In the genomic region with DNA sequence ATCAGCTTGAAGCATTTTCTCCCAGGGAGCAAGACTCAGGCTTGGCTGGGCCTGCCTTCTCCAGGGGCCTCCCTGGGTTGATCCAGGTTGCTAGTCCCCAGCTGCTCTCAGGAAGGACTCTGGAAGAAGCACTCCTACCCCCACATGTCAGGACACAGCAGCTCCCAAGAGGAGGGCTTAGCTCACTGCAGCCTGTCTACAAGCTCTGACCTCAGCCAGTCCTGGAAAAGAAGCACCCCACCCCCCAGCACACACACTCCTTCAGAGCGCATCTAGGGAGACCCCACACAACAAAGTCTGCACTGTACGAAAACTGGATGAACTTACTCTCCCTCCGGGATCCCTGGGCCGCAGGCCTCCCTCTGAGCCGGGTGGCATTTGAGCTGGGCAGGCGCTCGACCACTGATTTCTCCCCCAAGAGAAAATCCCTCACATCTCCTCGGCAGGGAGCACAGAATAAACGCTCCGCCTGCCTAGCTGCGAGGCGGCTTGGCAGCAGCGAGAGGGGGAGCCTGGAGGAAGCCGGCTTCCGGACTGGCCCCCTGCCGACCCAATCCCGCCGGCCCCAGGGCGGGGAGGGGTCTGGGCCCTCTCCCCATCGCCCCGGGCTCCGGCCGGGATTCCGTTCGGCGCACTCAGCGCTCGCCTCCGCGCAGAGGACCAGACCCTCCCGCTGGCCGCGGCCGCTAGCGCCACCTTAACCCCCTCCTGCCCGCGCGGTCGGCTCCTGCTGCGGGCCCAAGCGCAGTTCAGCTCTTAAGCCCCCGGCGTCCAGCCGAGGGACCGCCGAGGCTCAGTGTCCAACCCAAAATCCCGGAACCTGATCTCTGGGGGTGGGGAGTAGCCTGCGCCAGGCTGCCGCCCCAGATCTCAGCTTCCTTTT, we compare ENCODE assay signal across 9 cellular contexts. TPM values are rescaled to one million over a fixed set of nuclear protein-coding genes. Genes with fewer than 3 reads are reported as not detected.
DNase-seq lines count a peak whose midpoint lies in the region; ATAC-seq and TF ChIP-seq lines count a peak whose summit lies in the region.
"Had no signal": no experiment of that assay in that cellular context is flagged by ENCODE, and none has a peak within 500 bp of the region (broad histone marks: within the 10 kb centered on the region; RNA-seq: fewer than 3 reads in every experiment).

Gene KCNA2 (minus strand): TSS at position 458 of the 883 bp plus-strand sequence. CDS start 1,576 bp downstream, outside the sequence.

- peak; percentile 81 for ATAC-seq in sciatic nerve

- peaks cover 89% of the 10 kb centered on the region for H3K27me3 Mint-ChIP-seq in Calu3 (ENCODE audit: unreplicated experiment)

- peak within 1 kb of the TSS; percentile 73 for H3K4me3 ChIP-seq in iPS-18c (ENCODE audit: insufficient read depth, low read depth, low read length)

- H3K27ac Mint-ChIP-seq in Calu3 (ENCODE audit: unreplicated experiment): no peak within 1 kb of the TSS

- no peaks in the 10 kb centered on the region for H3K36me3 Mint-ChIP-seq in Calu3 (ENCODE audit: insufficient read depth, unreplicated experiment)

- no peaks in the 10 kb centered on the region for H3K4me1 Mint-ChIP-seq in Calu3 (ENCODE audit: low read depth, unreplicated experiment)

- intact Hi-C loops in Calu3 (cut with micrococcal nuclease; ENCODE audit: unreplicated experiment): no loop called here
- intact Hi-C loops in sciatic nerve (cut with DNase I): no loop called here

- H3K9me3 Mint-ChIP-seq in Calu3 (ENCODE audit: low read depth, unreplicated experiment): no peaks in the 10 kb centered on the region

- no peak for DNase-seq in Calu3
- peak; percentile 33 for DNase-seq in NCI-H1105 (lab: John Stamatoyannopoulos, UW)
- peak; percentile 74 for DNase-seq in astrocyte of the hippocampus (ENCODE audit: low read depth, low spot score)
- peak; percentile 81 for DNase-seq in sciatic nerve (ENCODE audit: low spot score)
- DNase-seq in A172 (ENCODE audit: low spot score): no peak
- DNase-seq in DMS153 treated with DMSO at 0.1 percent for 48 hours (lab: John Stamatoyannopoulos, UW; ENCODE audit: unreplicated experiment): no peak
- no peak for DNase-seq in Kasumi-1 (lab: John Stamatoyannopoulos, UW)

- H3K4me3 Mint-ChIP-seq in Calu3 (ENCODE audit: low read depth, unreplicated experiment): peak within 1 kb of the TSS; percentile 64

- CTCF ChIA-PET in Calu3 (lab: Charles Lee): interaction anchor here (1.2 kb wide), 1 partner anchor 13 kb away, joined by 7 read pairs; no protein-coding TSS in a partner anchor

- H3K9me3 ChIP-seq in iPS-18c (ENCODE audit: control insufficient read depth, insufficient read depth, low read length): no peaks in the 10 kb centered on the region
- H3K9me3 ChIP-seq: neutrophil had no signal

- TF ChIP-seq CTCF in Calu3 (IDR thresholded peaks at IDR 0.05; ENCODE audit: unreplicated experiment): no peak

- BruUV-seq in Calu3 (replicated peaks; lab: Mats Ljungman, UMichigan): no TSS peak

RNA-seq across cellular contexts. Expression of gene KCNA2, which starts in this region (rescaled TPM):
- not detected in 2 replicates for total RNA-seq in Calu3 (2022)
- total RNA-seq in sciatic nerve: 43.8 TPM
- total RNA-seq in A172 (2014; rRNA removed; shearing (Covaris generic)): 0.02 TPM in 1 of 2 replicates, not detected in the other

Comparison
In these comparisons a context has a peak if more than half of its experiments do, and no peak if none do; other contexts are left out.
1. RNA of gene KCNA2 (total RNA-seq): 43.8 TPM in sciatic nerve (single experiment); not detected in Calu3 and 0.02 TPM in A172; every median in the first group is over 10 times any median in the second.
2. DNase-seq: peak in NCI-H1105 (single experiment), astrocyte of the hippocampus (single experiment) and sciatic nerve (single experiment); none in Calu3 (single experiment), A172 (single experiment), DMS153 treated with DMSO at 0.1 percent for 48 hours (single experiment) and Kasumi-1 (0 of 2).